1 cellular context compared by ENCODE assay signal in genomic region chr4:6221296-6221850, GRCh38.
TF ChIP-seq lines count a peak whose summit lies in the region.

No MANE protein-coding gene starts in this region.

TF ChIP-seq in GM23338, 12 proteins besides CTCF, POLR2A, EP300 and RAD21 (continued from another document):
- TF ChIP-seq NANOG (IDR thresholded peaks at IDR 0.05; ENCODE audit: borderline replicate concordance) (no peak), POLR2AphosphoS5 (IDR thresholded peaks at IDR 0.05; ENCODE audit: low read depth) (no peak), STAT1 (IDR thresholded peaks at IDR 0.05; ENCODE audit: unreplicated experiment) (no peak), ETS1 (IDR thresholded peaks at IDR 0.05) (no peak), ZNF114 (CRISPR knock-in tag; IDR thresholded peaks at IDR 0.05) (no peak), EZH2 (IDR thresholded peaks at IDR 0.05; ENCODE audit: low read depth, unreplicated experiment) (no peak), REST (IDR thresholded peaks at IDR 0.05; ENCODE audit: unreplicated experiment) (no peak), EZH2phosphoT487 (IDR thresholded peaks at IDR 0.05; ENCODE audit: unreplicated experiment) (no peak), JUNB (IDR thresholded peaks at IDR 0.05; ENCODE audit: unreplicated experiment) (no peak)
TF ChIP-seq in GM23338: peak in this region for 0.
